Comparison of ENCODE assay signal across 9 cellular contexts in the genomic region with DNA sequence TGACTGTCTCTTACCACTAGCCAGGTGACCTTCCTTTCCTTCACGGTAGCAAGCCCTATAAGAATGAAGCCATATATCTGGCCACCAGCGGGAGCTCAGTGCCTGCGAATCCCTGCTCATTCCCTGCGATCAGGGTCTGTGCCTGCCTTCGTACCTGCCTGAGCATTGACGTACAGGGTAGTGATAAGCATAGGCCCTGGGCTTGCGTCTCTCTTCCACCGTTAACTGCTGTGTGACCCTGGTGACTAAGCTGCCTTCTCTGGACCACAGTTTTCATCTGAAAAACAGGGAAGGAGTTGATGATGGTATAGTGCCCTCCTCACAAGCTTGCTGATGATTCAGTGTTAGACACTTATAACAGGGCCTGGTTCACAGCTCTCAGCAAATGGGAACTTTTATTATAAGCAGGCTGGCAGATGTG. TPM values are rescaled to one million over a fixed set of nuclear protein-coding genes. Genes with fewer than 3 reads are reported as not detected.
DNase-seq lines count a peak whose midpoint lies in the region; ATAC-seq, FAIRE-seq and TF ChIP-seq lines count a peak whose summit lies in the region.
"Had no signal": no experiment of that assay in that cellular context is flagged by ENCODE, and none has a peak within 500 bp of the region (broad histone marks: within the 10 kb centered on the region; RNA-seq: fewer than 3 reads in every experiment).

No MANE protein-coding gene starts in this region.

- POLR2A ChIA-PET in A549 (lab: Yijun Ruan, JAX) = interaction anchor here (0.6 to 1.2 kb wide), 4 partner anchors 9 to 36 kb away, joined by 3 to 8 read pairs (median 4); a partner anchor contains a TSS

- no peak for TF ChIP-seq CTCF in A549 (IDR thresholded peaks at IDR 0.05)

- H3K27ac ChIP-seq in A549 = peak overlapping the region; percentile 88 to 100

- CTCF ChIA-PET in A549 (lab: Yijun Ruan, JAX) = interaction anchor here (1.0 to 17.9 kb wide), 7 partner anchors 9 to 203 kb away, joined by 3 to 209 read pairs (median 10); a partner anchor contains a TSS

- peak overlapping the region; percentile 85 for H3K4me3 ChIP-seq in A549

- no peak for TF ChIP-seq POLR2A in A549 (IDR thresholded peaks at IDR 0.05; ENCODE audit: low read length)

- no peak for TF ChIP-seq EP300 in A549 (IDR thresholded peaks at IDR 0.05)

- DNase-seq in A549 (ENCODE audit: low read depth in 1 of 2, low spot score in 1 of 2) = peak in 1 of 2 experiments; percentile 34
- peak; percentile 88 for DNase-seq in HT1080 (ENCODE audit: low read depth)
- peak; percentile 63 for DNase-seq in activated CD8-positive, alpha-beta memory T cell treated with anti-CD3 and anti-CD28 coated beads, Interleukin-2, amount 50 U/mL, for 4 hours
- peak; percentile 80 for DNase-seq in iris pigment epithelial cell (ENCODE audit: low read depth)
- peak; percentile 61 for DNase-seq in stimulated activated naive CD8-positive, alpha-beta T cell treated with anti-CD3 and anti-CD28 coated beads, Interleukin-15, Interleukin-2, amounts not matched to agents 100 U/mL and 50 U/mL, for 24 hours
- DNase-seq in foreskin melanocyte = no peak
- no peak for DNase-seq in ecto neural progenitor cell (ENCODE audit: low spot score)
- DNase-seq in NCI-H1694 (lab: John Stamatoyannopoulos, UW) = no peak

- TF ChIP-seq RAD21 in A549 (conservative IDR thresholded peaks at IDR 0.05 in 1 of 2, IDR thresholded peaks at IDR 0.05 in 1 of 2) = 0 out of 5 replicates have a peak, but pooled peaks of 1 of the 2 experiments have one; percentile 4

- H3K4me1 ChIP-seq in A549 = peaks cover 48% of the 10 kb centered on the region

- peak overlapping the region; percentile 90 for H3K4me2 ChIP-seq in A549

- no peak for FAIRE-seq in A549 (lab: Jason Lieb, UNC)
- FAIRE-seq: endometrium had no signal

- no peaks in the 10 kb centered on the region for H3K9me3 ChIP-seq in A549

- WGBS in A549 (ENCODE audit: missing lambda C conversion rate) = 38% methylated on average over 8 of the region's 8 CpGs

- ATAC-seq in A549 = no peak
- peak; percentile 47 for ATAC-seq in stimulated activated naive CD8-positive, alpha-beta T cell treated with anti-CD3 and anti-CD28 coated beads, Interleukin-15, Interleukin-2, amounts not matched to agents 100 U/mL and 50 U/mL, for 24 hours

TF ChIP-seq in A549, 52 proteins besides CTCF, POLR2A, EP300 and RAD21:
- TF ChIP-seq ZFP36 (IDR thresholded peaks at IDR 0.05; ENCODE audit: borderline replicate concordance, partially characterized antibody) (peak; percentile 27), SMC3 (IDR thresholded peaks at IDR 0.05) (no peak)

RNA-seq across cellular contexts. Expression of a gene that starts 4.1 kb away (rescaled TPM):
- polyA plus RNA-seq in A549 (2011; rRNA removed) = 23.1 and 23.5 TPM in 2 replicates
- polyA plus RNA-seq in A549 (2012; cell fraction: cytosol; rRNA removed) = 26.7 and 39.4 TPM in 2 replicates
- 101 and 103 TPM in 2 replicates for polyA plus RNA-seq in A549 (2012; cell fraction: nucleus; rRNA removed)
- 11.6 to 16.3 TPM (median 14.7 TPM) in 3 replicates for polyA plus RNA-seq in A549 (2017; fragmentation: RNase III; extraction: RNeasy Plus Mini Kit Qiagen cat#74134 plus additional on column Dnase treatment)
- 36.5 and 49.9 TPM in 2 replicates for polyA minus RNA-seq in A549 (2011; rRNA and poly(A)+ RNA removed)
- 8.7 and 9.8 TPM in 2 replicates for total RNA-seq in HT1080 (2014; rRNA removed; shearing (Covaris generic))
- 7.6 and 10.3 TPM in 2 replicates for polyA plus RNA-seq in HT1080 (2015; cell fraction: cytosol; rRNA removed)
- 47.2 and 49.4 TPM in 2 replicates for polyA plus RNA-seq in HT1080 (2015; cell fraction: nucleus; rRNA removed)

RNA-seq across cellular contexts. Expression of a gene that starts 36.1 kb away (rescaled TPM):
- polyA plus RNA-seq in A549 (2011; rRNA removed) (45.4 and 47.2 TPM in 2 replicates), A549 (2017; fragmentation: RNase III; extraction: RNeasy Plus Mini Kit Qiagen cat#74134 plus additional on column Dnase treatment) (38.5 to 42.5 TPM (median 39.4 TPM) in 3 replicates)
- 19.4 and 20.5 TPM in 2 replicates for polyA plus RNA-seq in A549 (2012; cell fraction: cytosol; rRNA removed)
- polyA plus RNA-seq in A549 (2012; cell fraction: nucleus; rRNA removed) = 9.2 and 17.5 TPM in 2 replicates
- 9.9 and 11.4 TPM in 2 replicates for polyA minus RNA-seq in A549 (2011; rRNA and poly(A)+ RNA removed)
- total RNA-seq in HT1080 (2014; rRNA removed; shearing (Covaris generic)) = 65.4 and 72.9 TPM in 2 replicates
- polyA plus RNA-seq in HT1080 (2015; cell fraction: cytosol; rRNA removed) = 79.2 and 84.5 TPM in 2 replicates
- 45.8 and 50.2 TPM in 2 replicates for polyA plus RNA-seq in HT1080 (2015; cell fraction: nucleus; rRNA removed)

Comparison
In these comparisons a context has a peak if more than half of its experiments do, and no peak if none do; other contexts are left out.
1. DNase-seq: peak in HT1080 (single experiment), activated CD8-positive, alpha-beta memory T cell treated with anti-CD3 and anti-CD28 coated beads, Interleukin-2, amount 50 U/mL, for 4 hours (single experiment), iris pigment epithelial cell (single experiment) and stimulated activated naive CD8-positive, alpha-beta T cell treated with anti-CD3 and anti-CD28 coated beads, Interleukin-15, Interleukin-2, amounts not matched to agents 100 U/mL and 50 U/mL, for 24 hours (single experiment); none in foreskin melanocyte (single experiment), ecto neural progenitor cell (single experiment) and NCI-H1694 (single experiment).